ENCODE assay signal across 8 cellular contexts in genomic region chr1:44031051-44031899, GRCh38. TPM values are rescaled to one million over a fixed set of nuclear protein-coding genes. Genes with fewer than 3 reads are reported as not detected.
DNase-seq lines count a peak whose midpoint lies in the region; ATAC-seq lines count a peak whose summit lies in the region.

Gene SLC6A9 (minus strand): TSS chr1:44031462. CDS start chr1:44024277, 7,185 bp downstream.

- no peak within 1 kb of the TSS for H2BK15ac ChIP-seq in mesendoderm (replicated peaks; ENCODE audit: low read depth)

- H3K4me1 ChIP-seq in mesendoderm (ENCODE audit: control insufficient read depth, low read depth, low read length), result peaks cover 10% of the 10 kb centered on the region

- peak within 1 kb of the TSS; percentile 97 for H2AK5ac ChIP-seq in mesendoderm (ENCODE audit: low read length)

- H4K8ac ChIP-seq in mesendoderm (ENCODE audit: low read depth, low read length), result no peak within 1 kb of the TSS

- no peaks in the 10 kb centered on the region for H3K36me3 ChIP-seq in mesendoderm (ENCODE audit: control insufficient read depth, insufficient read depth, low read length)

- H3K79me1 ChIP-seq in mesendoderm (ENCODE audit: low read length), result peaks cover 14% of the 10 kb centered on the region

- H3K18ac ChIP-seq in mesendoderm (ENCODE audit: low read length), result peak within 1 kb of the TSS; percentile 78

- H3K23ac ChIP-seq in mesendoderm (ENCODE audit: low read length), result peak within 1 kb of the TSS; percentile 94

- H3K56ac ChIP-seq in mesendoderm (ENCODE audit: low read length), result peak within 1 kb of the TSS; percentile 99

- peak within 1 kb of the TSS; percentile 93 for H3K4ac ChIP-seq in mesendoderm (ENCODE audit: low read depth, low read length)

- peak within 1 kb of the TSS; percentile 97 for H4K5ac ChIP-seq in mesendoderm (ENCODE audit: low read length)

- peak within 1 kb of the TSS; percentile 33 for H2BK120ac ChIP-seq in mesendoderm (ENCODE audit: low read depth, low read length)

- DNase-seq in CMK (ENCODE audit: low read depth) (peak; percentile 41), M059J (ENCODE audit: low read depth) (peak; percentile 66), ecto neural progenitor cell (ENCODE audit: low spot score) (peak; percentile 81), mesendoderm (peak; percentile 88)
- peak; percentile 43 to 49 for DNase-seq in activated CD4-positive, alpha-beta T cell treated with anti-CD3 and anti-CD28 coated beads, Interleukin-2, amount 50 U/mL, for 4 hours
- DNase-seq in stimulated activated CD8-positive, alpha-beta memory T cell treated with anti-CD3 and anti-CD28 coated beads, Interleukin-4, amount 100 ng/mL, for 48 hours, result peak; percentile 65

- peak within 1 kb of the TSS; percentile 78 for H3K4me2 ChIP-seq in mesendoderm (ENCODE audit: low read length)

- H2BK5ac ChIP-seq in mesendoderm (ENCODE audit: low read length), result peak within 1 kb of the TSS; percentile 89

- peak within 1 kb of the TSS; percentile 88 for H3K4me3 ChIP-seq in mesendoderm (ENCODE audit: low read length)

- no CpG with 5 or more reads among the region's 55 CpGs for WGBS in mesendoderm (ENCODE audit: extremely low coverage, insufficient coverage, low lambda C conversion rate)

- H3K27ac ChIP-seq in mesendoderm (ENCODE audit: low read depth, low read length), result peak within 1 kb of the TSS; percentile 95

- ATAC-seq in GM21723 (IDR thresholded peaks at IDR 0.05; ENCODE audit: unreplicated experiment), result no peak
- ATAC-seq in HG03565 (IDR thresholded peaks at IDR 0.05; ENCODE audit: unreplicated experiment), result no peak

- H3K9ac ChIP-seq in mesendoderm (ENCODE audit: low read length), result peak within 1 kb of the TSS; percentile 97

- no peaks in the 10 kb centered on the region for H3K27me3 ChIP-seq in mesendoderm (ENCODE audit: insufficient read depth, low read length, poor library complexity)

- H3K79me2 ChIP-seq in mesendoderm (ENCODE audit: control insufficient read depth, insufficient read depth, low read length), result peaks cover 5% of the 10 kb centered on the region

RNA-seq across cellular contexts. Expression of gene SLC6A9, which starts in this region (rescaled TPM):
- 2.1 and 5.1 TPM in 2 replicates for total RNA-seq in M059J (2014; rRNA removed; shearing (Covaris generic))
- 16.1 TPM for polyA plus RNA-seq in mesendoderm (2013, experiment 1 of 2)
- polyA plus RNA-seq in mesendoderm (2013, experiment 2 of 2), result 15.8 TPM
